Comparison of ENCODE assay signal across 1 cellular context in the genomic region with DNA sequence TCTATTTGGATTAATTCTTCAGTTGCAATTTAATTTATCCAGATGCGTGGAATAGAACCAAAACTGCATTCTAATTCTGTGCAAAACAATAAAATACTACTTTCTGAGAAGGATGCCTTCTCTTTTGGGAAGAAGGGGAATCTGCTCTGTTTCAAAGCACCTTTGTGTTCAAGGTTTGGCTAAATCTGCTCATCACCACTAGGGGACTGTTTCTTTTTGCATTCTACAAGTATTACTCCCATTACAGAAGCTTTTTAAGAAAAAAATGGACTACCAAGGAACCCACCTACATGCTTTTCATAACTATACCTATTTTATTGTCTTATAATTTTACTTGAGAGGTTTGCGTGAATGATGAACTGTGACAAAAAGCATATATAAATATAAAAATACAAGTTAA.
TF ChIP-seq lines count a peak whose summit lies in the region.

No MANE protein-coding gene starts in this region.

TF ChIP-seq in HepG2, 621 proteins besides CTCF, POLR2A, EP300 and RAD21:
- TF ChIP-seq ZNF263 (CRISPR knock-in tag; IDR thresholded peaks at IDR 0.05) (no peak), TCF7 (IDR thresholded peaks at IDR 0.05; ENCODE audit: low read depth) (no peak), TP53 (CRISPR knock-in tag; conservative IDR thresholded peaks at IDR 0.05) (no peak), ATAD3A (CRISPR knock-in tag; IDR thresholded peaks at IDR 0.05) (no peak), ZBTB8A (CRISPR knock-in tag; IDR thresholded peaks at IDR 0.05; ENCODE audit: borderline replicate concordance, low read depth) (no peak), MED13 (CRISPR knock-in tag; IDR thresholded peaks at IDR 0.05) (no peak), ZNF562 (CRISPR knock-in tag; IDR thresholded peaks at IDR 0.05; ENCODE audit: borderline replicate concordance) (no peak), PCBP1 (IDR thresholded peaks at IDR 0.05; ENCODE audit: borderline replicate concordance, low read depth, low read length) (no peak)
- TF ChIP-seq, protein P1, sequence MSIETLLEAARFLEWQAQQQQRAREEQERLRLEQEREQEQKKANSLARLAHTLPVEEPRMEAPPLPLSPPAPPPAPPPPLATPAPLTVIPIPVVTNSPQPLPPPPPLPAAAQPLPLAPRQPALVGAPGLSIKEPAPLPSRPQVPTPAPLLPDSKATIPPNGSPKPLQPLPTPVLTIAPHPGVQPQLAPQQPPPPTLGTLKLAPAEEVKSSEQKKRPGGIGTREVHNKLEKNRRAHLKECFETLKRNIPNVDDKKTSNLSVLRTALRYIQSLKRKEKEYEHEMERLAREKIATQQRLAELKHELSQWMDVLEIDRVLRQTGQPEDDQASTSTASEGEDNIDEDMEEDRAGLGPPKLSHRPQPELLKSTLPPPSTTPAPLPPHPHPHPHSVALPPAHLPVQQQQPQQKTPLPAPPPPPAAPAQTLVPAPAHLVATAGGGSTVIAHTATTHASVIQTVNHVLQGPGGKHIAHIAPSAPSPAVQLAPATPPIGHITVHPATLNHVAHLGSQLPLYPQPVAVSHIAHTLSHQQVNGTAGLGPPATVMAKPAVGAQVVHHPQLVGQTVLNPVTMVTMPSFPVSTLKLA (IDR thresholded peaks at IDR 0.05): no peak
- TF ChIP-seq, protein P2, sequence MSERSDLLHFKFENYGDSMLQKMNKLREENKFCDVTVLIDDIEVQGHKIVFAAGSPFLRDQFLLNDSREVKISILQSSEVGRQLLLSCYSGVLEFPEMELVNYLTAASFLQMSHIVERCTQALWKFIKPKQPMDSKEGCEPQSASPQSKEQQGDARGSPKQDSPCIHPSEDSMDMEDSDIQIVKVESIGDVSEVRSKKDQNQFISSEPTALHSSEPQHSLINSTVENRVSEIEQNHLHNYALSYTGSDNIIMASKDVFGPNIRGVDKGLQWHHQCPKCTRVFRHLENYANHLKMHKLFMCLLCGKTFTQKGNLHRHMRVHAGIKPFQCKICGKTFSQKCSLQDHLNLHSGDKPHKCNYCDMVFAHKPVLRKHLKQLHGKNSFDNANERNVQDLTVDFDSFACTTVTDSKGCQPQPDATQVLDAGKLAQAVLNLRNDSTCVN (CRISPR knock-in tag; IDR thresholded peaks at IDR 0.05; ENCODE audit: borderline replicate concordance): no peak
- TF ChIP-seq, protein P3, sequence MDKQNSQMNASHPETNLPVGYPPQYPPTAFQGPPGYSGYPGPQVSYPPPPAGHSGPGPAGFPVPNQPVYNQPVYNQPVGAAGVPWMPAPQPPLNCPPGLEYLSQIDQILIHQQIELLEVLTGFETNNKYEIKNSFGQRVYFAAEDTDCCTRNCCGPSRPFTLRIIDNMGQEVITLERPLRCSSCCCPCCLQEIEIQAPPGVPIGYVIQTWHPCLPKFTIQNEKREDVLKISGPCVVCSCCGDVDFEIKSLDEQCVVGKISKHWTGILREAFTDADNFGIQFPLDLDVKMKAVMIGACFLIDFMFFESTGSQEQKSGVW (CRISPR knock-in tag; IDR thresholded peaks at IDR 0.05; ENCODE audit: borderline replicate concordance): no peak
- TF ChIP-seq, protein P4, sequence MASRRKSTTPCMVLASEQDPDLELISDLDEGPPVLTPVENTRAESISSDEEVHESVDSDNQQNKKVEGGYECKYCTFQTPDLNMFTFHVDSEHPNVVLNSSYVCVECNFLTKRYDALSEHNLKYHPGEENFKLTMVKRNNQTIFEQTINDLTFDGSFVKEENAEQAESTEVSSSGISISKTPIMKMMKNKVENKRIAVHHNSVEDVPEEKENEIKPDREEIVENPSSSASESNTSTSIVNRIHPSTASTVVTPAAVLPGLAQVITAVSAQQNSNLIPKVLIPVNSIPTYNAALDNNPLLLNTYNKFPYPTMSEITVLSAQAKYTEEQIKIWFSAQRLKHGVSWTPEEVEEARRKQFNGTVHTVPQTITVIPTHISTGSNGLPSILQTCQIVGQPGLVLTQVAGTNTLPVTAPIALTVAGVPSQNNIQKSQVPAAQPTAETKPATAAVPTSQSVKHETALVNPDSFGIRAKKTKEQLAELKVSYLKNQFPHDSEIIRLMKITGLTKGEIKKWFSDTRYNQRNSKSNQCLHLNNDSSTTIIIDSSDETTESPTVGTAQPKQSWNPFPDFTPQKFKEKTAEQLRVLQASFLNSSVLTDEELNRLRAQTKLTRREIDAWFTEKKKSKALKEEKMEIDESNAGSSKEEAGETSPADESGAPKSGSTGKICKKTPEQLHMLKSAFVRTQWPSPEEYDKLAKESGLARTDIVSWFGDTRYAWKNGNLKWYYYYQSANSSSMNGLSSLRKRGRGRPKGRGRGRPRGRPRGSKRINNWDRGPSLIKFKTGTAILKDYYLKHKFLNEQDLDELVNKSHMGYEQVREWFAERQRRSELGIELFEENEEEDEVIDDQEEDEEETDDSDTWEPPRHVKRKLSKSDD (CRISPR knock-in tag; IDR thresholded peaks at IDR 0.05; ENCODE audit: low read depth): no peak
- TF ChIP-seq, protein P5, sequence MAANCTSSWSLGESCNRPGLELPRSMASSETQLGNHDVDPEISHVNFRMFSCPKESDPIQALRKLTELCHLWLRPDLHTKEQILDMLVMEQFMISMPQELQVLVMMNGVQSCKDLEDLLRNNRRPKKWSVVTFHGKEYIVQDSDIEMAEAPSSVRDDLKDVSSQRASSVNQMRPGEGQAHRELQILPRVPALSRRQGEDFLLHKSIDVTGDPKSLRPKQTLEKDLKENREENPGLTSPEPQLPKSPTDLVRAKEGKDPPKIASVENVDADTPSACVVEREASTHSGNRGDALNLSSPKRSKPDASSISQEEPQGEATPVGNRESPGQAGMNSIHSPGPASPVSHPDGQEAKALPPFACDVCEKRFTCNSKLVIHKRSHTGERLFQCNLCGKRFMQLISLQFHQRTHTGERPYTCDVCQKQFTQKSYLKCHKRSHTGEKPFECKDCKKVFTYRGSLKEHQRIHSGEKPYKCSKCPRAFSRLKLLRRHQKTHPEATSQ (CRISPR knock-in tag; IDR thresholded peaks at IDR 0.05; ENCODE audit: borderline replicate concordance): no peak
